ENCODE assay signal across 27 cellular contexts in the genomic region with DNA sequence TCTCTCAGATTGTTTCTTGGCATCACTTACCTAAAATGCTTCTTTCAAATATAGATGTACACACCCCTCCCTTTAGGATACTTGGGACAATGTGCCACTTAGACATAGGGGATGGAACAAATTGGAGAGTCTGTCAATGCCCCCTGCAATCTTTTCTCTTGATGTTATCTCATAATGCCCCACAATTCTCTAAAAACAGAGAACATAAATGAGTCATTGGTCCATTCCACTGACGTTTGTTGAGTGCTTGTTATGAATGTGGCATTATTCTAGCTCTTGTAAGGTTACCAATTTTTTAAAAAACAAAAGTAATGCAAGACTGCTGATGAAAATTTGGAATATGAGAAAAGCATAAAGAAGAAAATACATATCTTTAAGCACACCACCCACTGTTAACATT. TPM values are rescaled to one million over a fixed set of nuclear protein-coding genes. Genes with fewer than 3 reads are reported as not detected.
DNase-seq lines count a peak whose midpoint lies in the region; ATAC-seq lines count a peak whose summit lies in the region.
"Had no signal": no experiment of that assay in that cellular context is flagged by ENCODE, and none has a peak within 500 bp of the region (broad histone marks: within the 10 kb centered on the region; RNA-seq: fewer than 3 reads in every experiment).

No MANE protein-coding gene starts in this region.

- peak; percentile 53 to 79 for ATAC-seq in activated T-cell treated with anti-CD3 and anti-CD28 coated beads, Interleukin-2, amount 50 U/mL, for 72 hours (replicated peaks in 1 of 2)
- peak; percentile 54 for ATAC-seq in stimulated activated effector memory CD8-positive, alpha-beta T cell treated with anti-CD3 and anti-CD28 coated beads, Interleukin-12 subunit alpha, Interleukin-12 subunit beta, amount 100 ng/mL, for 72 hours
- ATAC-seq: GM12878 had no signal

- in situ Hi-C loops in SK-MEL-5 (cut with HindIII; ENCODE audit: low pct_unique_long_range_greater_than_20kb, low sequenced_read_pairs) = no loop called here

- no peaks in the 10 kb centered on the region for H3K4me1 Mint-ChIP-seq in activated T-cell treated with anti-CD3 and anti-CD28 coated beads, Interleukin-2, amount 50 U/mL, for 72 hours (ENCODE audit: low read depth)
- H3K4me1 Mint-ChIP-seq in stimulated activated effector memory CD8-positive, alpha-beta T cell treated with anti-CD3 and anti-CD28 coated beads, Interleukin-12 subunit alpha, Interleukin-12 subunit beta, amount 100 ng/mL, for 72 hours = no peaks in the 10 kb centered on the region
- H3K4me1 Mint-ChIP-seq: CD4-positive, alpha-beta memory T cell; CD8-positive, alpha-beta memory T cell had no signal

- DNase-seq in activated T-cell treated with anti-CD3 and anti-CD28 coated beads, Interleukin-2, amount 50 U/mL, for 72 hours = no peak
- DNase-seq in activated T-cell treated with anti-CD3 and anti-CD28 coated beads for 4 hours = no peak
- peak; percentile 9 for DNase-seq in SK-MEL-5 (ENCODE audit: low read depth, low spot score)
- DNase-seq in stimulated activated effector memory CD8-positive, alpha-beta T cell treated with anti-CD3 and anti-CD28 coated beads, Interleukin-12 subunit alpha, Interleukin-12 subunit beta, amount 100 ng/mL, for 72 hours (ENCODE audit: low spot score in 2 of 2) = no peak
- no peak for DNase-seq in NCI-H1930 (lab: John Stamatoyannopoulos, UW)
- no peak for DNase-seq in GM19240 (ENCODE audit: insufficient read length, low spot score)
- DNase-seq: 8988T; ACHN; BE2C; C1 segment of cervical spinal cord; CD4-positive, alpha-beta memory T cell; CD4-positive, CD25-positive, alpha-beta regulatory T cell; CD8-positive, alpha-beta memory T cell; COR-L47; DMS 273 treated with DMSO at 0.1 percent for 48 hours; DMS153; DMS53; DMS79; DND-41; EL; GDM1 had no signal

- no peak overlapping the region for H3K4me3 Mint-ChIP-seq in activated T-cell treated with anti-CD3 and anti-CD28 coated beads, Interleukin-2, amount 50 U/mL, for 72 hours
- H3K4me3 Mint-ChIP-seq in stimulated activated effector memory CD8-positive, alpha-beta T cell treated with anti-CD3 and anti-CD28 coated beads, Interleukin-12 subunit alpha, Interleukin-12 subunit beta, amount 100 ng/mL, for 72 hours = no peak overlapping the region
- H3K4me3 Mint-ChIP-seq: CD14-positive monocyte; CD4-positive, alpha-beta memory T cell; CD4-positive, CD25-positive, alpha-beta regulatory T cell; CD8-positive, alpha-beta memory T cell had no signal

- H3K9me3 Mint-ChIP-seq in activated T-cell treated with anti-CD3 and anti-CD28 coated beads, Interleukin-2, amount 50 U/mL, for 72 hours = no peaks in the 10 kb centered on the region
- H3K9me3 Mint-ChIP-seq in stimulated activated effector memory CD8-positive, alpha-beta T cell treated with anti-CD3 and anti-CD28 coated beads, Interleukin-12 subunit alpha, Interleukin-12 subunit beta, amount 100 ng/mL, for 72 hours = no peaks in the 10 kb centered on the region
- H3K9me3 Mint-ChIP-seq: CD14-positive monocyte; CD4-positive, alpha-beta memory T cell; CD4-positive, CD25-positive, alpha-beta regulatory T cell; CD8-positive, alpha-beta memory T cell had no signal

- no peak overlapping the region for H3K27ac Mint-ChIP-seq in activated T-cell treated with anti-CD3 and anti-CD28 coated beads, Interleukin-2, amount 50 U/mL, for 72 hours
- no peak overlapping the region for H3K27ac Mint-ChIP-seq in stimulated activated effector memory CD8-positive, alpha-beta T cell treated with anti-CD3 and anti-CD28 coated beads, Interleukin-12 subunit alpha, Interleukin-12 subunit beta, amount 100 ng/mL, for 72 hours
- H3K27ac Mint-ChIP-seq: CD14-positive monocyte; CD4-positive, alpha-beta memory T cell; CD4-positive, CD25-positive, alpha-beta regulatory T cell; CD8-positive, alpha-beta memory T cell had no signal

- H3K36me3 Mint-ChIP-seq in activated T-cell treated with anti-CD3 and anti-CD28 coated beads, Interleukin-2, amount 50 U/mL, for 72 hours (ENCODE audit: insufficient read depth in 2 of 2) = no peaks in the 10 kb centered on the region
- H3K36me3 Mint-ChIP-seq in stimulated activated effector memory CD8-positive, alpha-beta T cell treated with anti-CD3 and anti-CD28 coated beads, Interleukin-12 subunit alpha, Interleukin-12 subunit beta, amount 100 ng/mL, for 72 hours = no peaks in the 10 kb centered on the region
- H3K36me3 Mint-ChIP-seq: CD14-positive monocyte; CD4-positive, alpha-beta memory T cell; CD4-positive, CD25-positive, alpha-beta regulatory T cell; CD8-positive, alpha-beta memory T cell had no signal

- peaks cover 19% of the 10 kb centered on the region for H3K27me3 Mint-ChIP-seq in activated T-cell treated with anti-CD3 and anti-CD28 coated beads, Interleukin-2, amount 50 U/mL, for 72 hours (ENCODE audit: low read depth)

RNA-seq across cellular contexts. Expression of gene SMIM11, which starts 5.6 kb away (rescaled TPM):
- 10 to 100 TPM in 1 of 2 donors, 1 to 10 TPM in 1; 6.6 to 33.5 TPM for total RNA-seq in activated T-cell treated with anti-CD3 and anti-CD28 coated beads, Interleukin-2, amount 50 U/mL, for 72 hours
- 7.8 and 14.2 TPM in 2 replicates for total RNA-seq in SK-MEL-5 (2014; rRNA removed; shearing (Covaris generic))
- polyA plus RNA-seq in SK-MEL-5 (2015; cell fraction: cytosol; rRNA removed) = 2.0 and 17.0 TPM in 2 replicates
- polyA plus RNA-seq in SK-MEL-5 (2015; cell fraction: nucleus; rRNA removed) = 6.2 and 8.4 TPM in 2 replicates
- total RNA-seq: G401 had no signal

RNA-seq across cellular contexts. Expression of gene KCNE2, which starts 5.9 kb away (rescaled TPM):
- under 1 TPM; 0.48 to 0.69 TPM for total RNA-seq in activated T-cell treated with anti-CD3 and anti-CD28 coated beads, Interleukin-2, amount 50 U/mL, for 72 hours
- total RNA-seq in SK-MEL-5 (2014; rRNA removed; shearing (Covaris generic)) = not detected in 2 replicates
- not detected in 2 replicates for polyA plus RNA-seq in SK-MEL-5 (2015; cell fraction: cytosol; rRNA removed)
- not detected in 2 replicates for polyA plus RNA-seq in SK-MEL-5 (2015; cell fraction: nucleus; rRNA removed)
- total RNA-seq: CD4-positive, alpha-beta memory T cell; CD4-positive, CD25-positive, alpha-beta regulatory T cell; CD8-positive, alpha-beta memory T cell; Daoy; G401; GM12878 had no signal
- polyA plus RNA-seq: AG04450; CD8-positive, alpha-beta memory T cell; GM12878 had no signal

RNA-seq across cellular contexts. Expression of gene SMIM34, which starts 54.0 kb away (rescaled TPM):
- total RNA-seq in activated T-cell treated with anti-CD3 and anti-CD28 coated beads, Interleukin-2, amount 50 U/mL, for 72 hours = not detected
- not detected in 2 replicates for total RNA-seq in SK-MEL-5 (2014; rRNA removed; shearing (Covaris generic))
- polyA plus RNA-seq in SK-MEL-5 (2015; cell fraction: cytosol; rRNA removed) = not detected in 2 replicates
- polyA plus RNA-seq in SK-MEL-5 (2015; cell fraction: nucleus; rRNA removed) = not detected in 2 replicates
- total RNA-seq: A673; CD4-positive, alpha-beta memory T cell; CD4-positive, CD25-positive, alpha-beta regulatory T cell; CD8-positive, alpha-beta memory T cell; Daoy; GM12878 had no signal
- polyA plus RNA-seq: AG04450; CD14-positive monocyte; CD4-positive, alpha-beta memory T cell; CD4-positive, CD25-positive, alpha-beta regulatory T cell; CD8-positive, alpha-beta memory T cell; GM12878 had no signal
